10 cellular contexts compared by ENCODE assay signal in genomic region chr15:52464478-52464877, GRCh38.
DNase-seq lines count a peak whose midpoint lies in the region; ATAC-seq and TF ChIP-seq lines count a peak whose summit lies in the region.
"Had no signal": no experiment of that assay in that cellular context is flagged by ENCODE, and none has a peak within 500 bp of the region (broad histone marks: within the 10 kb centered on the region; RNA-seq: fewer than 3 reads in every experiment).

No MANE protein-coding gene starts in this region.

- DNase-seq in left ventricle myocardium superior (no peak), cardiac septum (ENCODE audit: low spot score) (no peak), T-helper 17 cell (no peak), NCI-H524 (lab: John Stamatoyannopoulos, UW) (no peak), body of pancreas (no peak)
- DNase-seq in stimulated activated naive CD8-positive, alpha-beta T cell treated with anti-CD3 and anti-CD28 coated beads, Interleukin-15, amount 100 ng/mL, for 72 hours: no peak
- no peak for DNase-seq in stimulated activated CD4-positive, alpha-beta T cell treated with anti-CD3 and anti-CD28 coated beads, Interleukin-2, amount 100 ng/mL, for 24 hours

- intact Hi-C loops in left ventricle myocardium superior (cut with micrococcal nuclease) (no loop called here), cardiac septum (cut with DNase I) (no loop called here), body of pancreas (cut with DNase I) (no loop called here)

- H3K27me3 Mint-ChIP-seq in T-helper 17 cell: no peaks in the 10 kb centered on the region
- no peaks in the 10 kb centered on the region for H3K27me3 Mint-ChIP-seq in stimulated activated naive CD8-positive, alpha-beta T cell treated with anti-CD3 and anti-CD28 coated beads, Interleukin-15, amount 100 ng/mL, for 72 hours

- no peaks in the 10 kb centered on the region for H3K36me3 ChIP-seq in body of pancreas (replicated peaks in 1 of 2; ENCODE audit: insufficient read depth in 1 of 2, low read depth in 2 of 2)
- H3K36me3 ChIP-seq: cardiac muscle cell had no signal

- 61 to 69% methylated on average over 3 of the region's 3 CpGs for WGBS in body of pancreas, 2 donors

- H3K9me3 Mint-ChIP-seq in stimulated activated naive CD8-positive, alpha-beta T cell treated with anti-CD3 and anti-CD28 coated beads, Interleukin-15, amount 100 ng/mL, for 72 hours: no peaks in the 10 kb centered on the region

- H3K36me3 Mint-ChIP-seq in T-helper 17 cell (ENCODE audit: low read depth): peaks cover 7% of the 10 kb centered on the region

- no peak for TF ChIP-seq CTCF in body of pancreas (IDR thresholded peaks at IDR 0.05)

- no peak overlapping the region for H3K4me3 ChIP-seq in body of pancreas
- H3K4me3 ChIP-seq: cardiac muscle cell had no signal

- H3K9me3 ChIP-seq in T-helper 17 cell (ENCODE audit: control insufficient read depth, low read length, poor library complexity, severe bottlenecking): peaks cover 2% of the 10 kb centered on the region
- H3K9me3 ChIP-seq in body of pancreas: no peaks in the 10 kb centered on the region

- ATAC-seq in left ventricle myocardium superior: peak; percentile 35
- ATAC-seq in HG02852 (IDR thresholded peaks at IDR 0.05; ENCODE audit: unreplicated experiment): peak; percentile 53
- ATAC-seq in T-helper 17 cell: peak; percentile 76
- peak; percentile 85 for ATAC-seq in stimulated activated naive CD8-positive, alpha-beta T cell treated with anti-CD3 and anti-CD28 coated beads, Interleukin-15, amount 100 ng/mL, for 72 hours
- no peak for ATAC-seq in body of pancreas

- peak overlapping the region in 1 of 4 donors; percentile 13 for H3K27ac ChIP-seq in body of pancreas
- H3K27ac ChIP-seq: cardiac muscle cell had no signal

- H3K27me3 ChIP-seq in body of pancreas: no peaks in the 10 kb centered on the region
- H3K27me3 ChIP-seq: cardiac muscle cell had no signal

- peaks cover 34% of the 10 kb centered on the region for H3K4me1 Mint-ChIP-seq in T-helper 17 cell
- H3K4me1 Mint-ChIP-seq in stimulated activated naive CD8-positive, alpha-beta T cell treated with anti-CD3 and anti-CD28 coated beads, Interleukin-15, amount 100 ng/mL, for 72 hours: peaks cover 37% of the 10 kb centered on the region
- H3K4me1 Mint-ChIP-seq: neural crest cell had no signal

- H3K4me3 Mint-ChIP-seq in T-helper 17 cell: peak overlapping the region; percentile 90
- no peak overlapping the region for H3K4me3 Mint-ChIP-seq in stimulated activated naive CD8-positive, alpha-beta T cell treated with anti-CD3 and anti-CD28 coated beads, Interleukin-15, amount 100 ng/mL, for 72 hours
- H3K4me3 Mint-ChIP-seq: neural crest cell had no signal

- peak overlapping the region; percentile 99 for H3K27ac Mint-ChIP-seq in T-helper 17 cell
- peak overlapping the region; percentile 39 to 90 for H3K27ac Mint-ChIP-seq in stimulated activated naive CD8-positive, alpha-beta T cell treated with anti-CD3 and anti-CD28 coated beads, Interleukin-15, amount 100 ng/mL, for 72 hours

- no peaks in the 10 kb centered on the region for H3K4me1 ChIP-seq in body of pancreas

- no peak for TF ChIP-seq POLR2A in body of pancreas (IDR thresholded peaks at IDR 0.05)
